26 cellular contexts compared by ENCODE assay signal in the genomic region with DNA sequence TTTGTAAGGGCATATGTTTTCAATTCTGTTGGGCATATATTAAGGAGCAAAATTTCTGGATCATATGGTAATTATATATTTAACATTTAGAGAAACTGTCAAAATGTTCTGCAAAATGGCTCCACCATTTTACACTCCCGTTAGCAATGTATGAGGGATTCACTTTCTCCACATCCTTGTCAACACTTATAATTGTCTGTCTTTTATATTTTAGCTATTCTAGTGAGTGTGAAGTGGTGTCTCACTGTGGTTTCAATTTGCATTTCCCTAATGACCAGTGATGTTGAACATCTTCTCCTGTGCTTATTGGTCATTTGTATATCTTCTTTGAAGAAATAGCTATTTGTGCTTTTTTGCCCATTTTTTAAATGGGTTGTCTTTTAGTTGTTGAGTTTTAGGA. TPM values are rescaled to one million over a fixed set of nuclear protein-coding genes. Genes with fewer than 3 reads are reported as not detected.
DNase-seq lines count a peak whose midpoint lies in the region; ATAC-seq, FAIRE-seq and TF ChIP-seq lines count a peak whose summit lies in the region.
"Had no signal": no experiment of that assay in that cellular context is flagged by ENCODE, and none has a peak within 500 bp of the region (broad histone marks: within the 10 kb centered on the region; RNA-seq: fewer than 3 reads in every experiment).

No MANE protein-coding gene starts in this region.

- H3K36me3 ChIP-seq in HepG2 (replicated peaks in 1 of 2; ENCODE audit: control insufficient read depth in 1 of 2, insufficient read depth in 2 of 2, low read length in 2 of 2), result no peaks in the 10 kb centered on the region
- H3K36me3 ChIP-seq in right lobe of liver, result no peaks in the 10 kb centered on the region
- H3K36me3 ChIP-seq in K562 (ENCODE audit: control insufficient read depth, insufficient read depth, low read length), result no peaks in the 10 kb centered on the region
- H3K36me3 ChIP-seq in PC-9 (ENCODE audit: low read depth), result no peaks in the 10 kb centered on the region
- H3K36me3 ChIP-seq: BE2C; BLaER1; BLaER1 treated with 17β-estradiol and CSF1 and Interleukin-3, amounts not matched to agents 10 nM and 100 nM had no signal

- in situ Hi-C loops in HepG2 (cut with HindIII; ENCODE audit: extremely low pct_ligation_motif_present, low pct_unique_long_range_greater_than_20kb) (no loop called here), K562 (cut with MboI) (loop anchor here (10.0 kb wide), 3 partner anchors 513 to 693 kb away; no protein-coding TSS in a partner anchor)

- H3K9me3 Mint-ChIP-seq in activated naive CD8-positive, alpha-beta T cell treated with anti-CD3 and anti-CD28 coated beads, Interleukin-2, amount 50 U/mL, for 24 hours, result no peaks in the 10 kb centered on the region
- H3K9me3 Mint-ChIP-seq: CD14-positive monocyte; CD4-positive, alpha-beta memory T cell; CD4-positive, alpha-beta T cell; CD8-positive, alpha-beta memory T cell; CD8-positive, alpha-beta T cell had no signal

- peaks cover 5% of the 10 kb centered on the region for H3K27me3 Mint-ChIP-seq in activated naive CD8-positive, alpha-beta T cell treated with anti-CD3 and anti-CD28 coated beads, Interleukin-2, amount 50 U/mL, for 24 hours

- no peak for TF ChIP-seq POLR2A in HepG2 (IDR thresholded peaks at IDR 0.05; ENCODE audit: insufficient read depth in 1 of 2, low read depth in 2 of 2, low read length in 2 of 2)
- no peak for TF ChIP-seq POLR2A in right lobe of liver (IDR thresholded peaks at IDR 0.05)
- no peak for TF ChIP-seq POLR2A in A549 (IDR thresholded peaks at IDR 0.05; ENCODE audit: low read length)
- no peak for TF ChIP-seq POLR2A in K562 (conservative IDR thresholded peaks at IDR 0.05)

- BruUV-seq in HepG2 (replicated peaks; lab: Mats Ljungman, UMichigan) (no TSS peak), K562 (replicated peaks; lab: Mats Ljungman, UMichigan) (no TSS peak), PC-9 (replicated peaks; lab: Mats Ljungman, UMichigan) (no TSS peak)

- H3K27ac ChIP-seq in HepG2 (ENCODE audit: extremely low read length, insufficient read depth, low read length), result no peak overlapping the region
- no peak overlapping the region for H3K27ac ChIP-seq in right lobe of liver
- no peak overlapping the region for H3K27ac ChIP-seq in A549
- H3K27ac ChIP-seq in K562 (ENCODE audit: extremely low read depth, low read depth, low read length), result no peak overlapping the region
- H3K27ac ChIP-seq in PC-9, result no peak overlapping the region
- H3K27ac ChIP-seq: 22Rv1; BLaER1; BLaER1 treated with 17β-estradiol and CSF1 and Interleukin-3, amounts not matched to agents 10 nM and 100 nM; C4-2B had no signal

- no peaks in the 10 kb centered on the region for H3K36me3 Mint-ChIP-seq in activated naive CD8-positive, alpha-beta T cell treated with anti-CD3 and anti-CD28 coated beads, Interleukin-2, amount 50 U/mL, for 24 hours (ENCODE audit: low read depth)
- H3K36me3 Mint-ChIP-seq: CD14-positive monocyte; CD4-positive, alpha-beta memory T cell; CD4-positive, CD25-positive, alpha-beta regulatory T cell; CD8-positive, alpha-beta memory T cell; CD8-positive, alpha-beta T cell had no signal

- CTCF ChIA-PET in HepG2 (lab: Yijun Ruan, JAX; ENCODE audit: low intra/inter-chr PET ratio, low total read pairs) (interaction anchor here (1.6 kb wide), 1 partner anchor 769 kb away, joined by 7 read pairs; no protein-coding TSS in a partner anchor), A549 (lab: Yijun Ruan, JAX) (interaction anchor here (0.6 kb wide), 1 partner anchor 885 kb away, joined by 3 read pairs; no protein-coding TSS in a partner anchor), K562 (lab: Yijun Ruan, JAX; ENCODE audit: low intra/inter-chr PET ratio) (interaction anchor here (0.6 kb wide), 1 partner anchor 26 kb away, joined by 4 read pairs; no protein-coding TSS in a partner anchor), PC-9 (lab: Charles Lee) (no interaction called here)

- H3K27me3 ChIP-seq in HepG2 (ENCODE audit: control insufficient read depth in 1 of 2, insufficient read depth in 2 of 2, low read length in 2 of 2), result no peaks in the 10 kb centered on the region
- H3K27me3 ChIP-seq in right lobe of liver, result no peaks in the 10 kb centered on the region
- no peaks in the 10 kb centered on the region for H3K27me3 ChIP-seq in K562 (ENCODE audit: control insufficient read depth in 2 of 2, insufficient read depth in 2 of 2, low read length in 2 of 2)
- no peaks in the 10 kb centered on the region for H3K27me3 ChIP-seq in PC-9 (ENCODE audit: insufficient read depth, low read depth)
- H3K27me3 ChIP-seq: BE2C; BLaER1; BLaER1 treated with 17β-estradiol and CSF1 and Interleukin-3, amounts not matched to agents 10 nM and 100 nM had no signal

- H3K4me2 ChIP-seq in HepG2 (ENCODE audit: low read depth, low read length), result no peak overlapping the region
- no peak overlapping the region for H3K4me2 ChIP-seq in A549
- no peak overlapping the region for H3K4me2 ChIP-seq in K562 (ENCODE audit: insufficient read depth, low read length)
- no peak overlapping the region for H3K4me2 ChIP-seq in PC-9
- H3K4me2 ChIP-seq: BLaER1; BLaER1 treated with 17β-estradiol and CSF1 and Interleukin-3, amounts not matched to agents 10 nM and 100 nM had no signal

- no peaks in the 10 kb centered on the region for H3K9me1 ChIP-seq in K562 (ENCODE audit: control insufficient read depth, insufficient read depth, low read length)

- H3K9me2 ChIP-seq in PC-9 (ENCODE audit: insufficient read depth), result no peaks in the 10 kb centered on the region

- POLR2A ChIA-PET in HepG2 (lab: Yijun Ruan, JAX), result no interaction called here
- POLR2A ChIA-PET in A549 (lab: Yijun Ruan, JAX), result no interaction called here
- POLR2A ChIA-PET in K562 (lab: Yijun Ruan, JAX), result no interaction called here
- POLR2A ChIA-PET in PC-9 (lab: Charles Lee; ENCODE audit: unreplicated experiment), result interaction anchor here (0.6 kb wide), 1 partner anchor 143 kb away, joined by 6 read pairs; a partner anchor contains a TSS

- H3K4me1 ChIP-seq in HepG2 (ENCODE audit: insufficient read depth, low read length) (peaks cover 53% of the 10 kb centered on the region), right lobe of liver (peaks cover 0 to 39% (median 12%) of the 10 kb centered on the region in 4 donors), A549 (no peaks in the 10 kb centered on the region), K562 (replicated peaks in 1 of 2; ENCODE audit: control insufficient read depth in 2 of 2, insufficient read depth in 2 of 2, low read length in 2 of 2) (peaks cover 13 to 25% of the 10 kb centered on the region in 2 experiments), PC-9 (replicated peaks; ENCODE audit: insufficient read depth) (no peaks in the 10 kb centered on the region)
- H3K4me1 ChIP-seq: BE2C, Caco-2 had no signal

- no peak overlapping the region for H3K4me3 ChIP-seq in HepG2 (replicated peaks in 1 of 3; ENCODE audit: insufficient read depth in 1 of 3, low read depth in 2 of 3, low read length in 3 of 3)
- no peak overlapping the region for H3K4me3 ChIP-seq in right lobe of liver
- H3K4me3 ChIP-seq in A549, result no peak overlapping the region
- no peak overlapping the region for H3K4me3 ChIP-seq in K562
- no peak overlapping the region for H3K4me3 ChIP-seq in PC-9
- H3K4me3 ChIP-seq: BLaER1; BLaER1 treated with 17β-estradiol and CSF1 and Interleukin-3, amounts not matched to agents 10 nM and 100 nM had no signal

- TF ChIP-seq CTCF in HepG2 (CRISPR knock-in tag; IDR thresholded peaks at IDR 0.05), result no peak
- TF ChIP-seq CTCF in right lobe of liver (IDR thresholded peaks at IDR 0.05), result no peak
- TF ChIP-seq CTCF in A549 (IDR thresholded peaks at IDR 0.05), result no peak
- no peak for TF ChIP-seq CTCF in K562 (IDR thresholded peaks at IDR 0.05 in 2 of 3, conservative IDR thresholded peaks at IDR 0.05 in 1 of 3; ENCODE audit: insufficient read depth in 2 of 3, low read depth in 1 of 3, low read length in 3 of 3)
- no peak for TF ChIP-seq CTCF in PC-9 (conservative IDR thresholded peaks at IDR 0.05)

- TF ChIP-seq RAD21 in HepG2 (CRISPR knock-in tag; IDR thresholded peaks at IDR 0.05) (no peak), A549 (conservative IDR thresholded peaks at IDR 0.05 in 1 of 2, IDR thresholded peaks at IDR 0.05 in 1 of 2) (no peak), K562 (CRISPR knock-in tag; conservative IDR thresholded peaks at IDR 0.05 in 1 of 2, IDR thresholded peaks at IDR 0.05 in 1 of 2) (no peak)

- no peak overlapping the region for H2AFZ ChIP-seq in HepG2 (ENCODE audit: low read length)
- H2AFZ ChIP-seq in K562 (ENCODE audit: low read depth, low read length), result no peak overlapping the region
- H2AFZ ChIP-seq in PC-9, result no peak overlapping the region

- H4K20me1 ChIP-seq in HepG2 (ENCODE audit: insufficient read depth, low read length) (no peaks in the 10 kb centered on the region), K562 (replicated peaks; ENCODE audit: control insufficient read depth, insufficient read depth, low read length) (no peaks in the 10 kb centered on the region), PC-9 (ENCODE audit: insufficient read depth) (no peaks in the 10 kb centered on the region)
- H4K20me1 ChIP-seq: BLaER1; BLaER1 treated with 17β-estradiol and CSF1 and Interleukin-3, amounts not matched to agents 10 nM and 100 nM had no signal

- no peak overlapping the region for H3K4me3 Mint-ChIP-seq in activated naive CD8-positive, alpha-beta T cell treated with anti-CD3 and anti-CD28 coated beads, Interleukin-2, amount 50 U/mL, for 24 hours
- H3K4me3 Mint-ChIP-seq: B cell; CD14-positive monocyte; CD4-positive, alpha-beta memory T cell; CD4-positive, alpha-beta T cell; CD4-positive, CD25-positive, alpha-beta regulatory T cell; CD8-positive, alpha-beta T cell had no signal

- H3F3A ChIP-seq in PC-9 (ENCODE audit: insufficient read depth, low read depth), result no peaks in the 10 kb centered on the region

- no peak for ATAC-seq in HepG2
- no peak for ATAC-seq in right lobe of liver
- no peak for ATAC-seq in A549
- ATAC-seq in K562, result no peak
- no peak for ATAC-seq in activated naive CD8-positive, alpha-beta T cell treated with anti-CD3 and anti-CD28 coated beads, Interleukin-2, amount 50 U/mL, for 24 hours

- no peaks in the 10 kb centered on the region for H3K4me1 Mint-ChIP-seq in activated naive CD8-positive, alpha-beta T cell treated with anti-CD3 and anti-CD28 coated beads, Interleukin-2, amount 50 U/mL, for 24 hours
- H3K4me1 Mint-ChIP-seq: B cell; CD4-positive, alpha-beta memory T cell; CD4-positive, CD25-positive, alpha-beta regulatory T cell; CD8-positive, alpha-beta memory T cell had no signal

- H3K9ac ChIP-seq in HepG2 (ENCODE audit: insufficient read depth, low read depth, low read length) (no peak overlapping the region), K562 (ENCODE audit: insufficient read depth in 1 of 2, low read depth in 2 of 2, low read length in 2 of 2) (no peak overlapping the region)
- H3K9ac ChIP-seq: BLaER1; BLaER1 treated with 17β-estradiol and CSF1 and Interleukin-3, amounts not matched to agents 10 nM and 100 nM had no signal

- H3K9me3 ChIP-seq in HepG2 (ENCODE audit: low read length) (no peaks in the 10 kb centered on the region), right lobe of liver (no peaks in the 10 kb centered on the region), A549 (0 out of 3 replicates have a peak, but pooled peaks cover 3% of the 10 kb centered on the region), K562 (replicated peaks; ENCODE audit: control insufficient read depth, insufficient read depth, low read depth, low read length) (no peaks in the 10 kb centered on the region), PC-9 (ENCODE audit: insufficient read depth, low read depth) (no peaks in the 10 kb centered on the region)
- H3K9me3 ChIP-seq: BE2C; BLaER1; BLaER1 treated with 17β-estradiol and CSF1 and Interleukin-3, amounts not matched to agents 10 nM and 100 nM; Caco-2 had no signal

- WGBS in HepG2 (ENCODE audit: low lambda C conversion rate), result 100% methylated on average over 1 of the region's 1 CpG
- WGBS in right lobe of liver (ENCODE audit: insufficient coverage, low coverage, low lambda C conversion rate, missing lambda C conversion rate), result 80% methylated on average over 1 of the region's 1 CpG
- WGBS in A549 (ENCODE audit: missing lambda C conversion rate), result 67% methylated on average over 1 of the region's 1 CpG
- 74% methylated on average over 1 of the region's 1 CpG for WGBS in K562 (ENCODE audit: insufficient coverage, low coverage, missing lambda C conversion rate)

- H3K79me2 ChIP-seq in HepG2 (ENCODE audit: insufficient read depth, low read length) (no peaks in the 10 kb centered on the region), K562 (ENCODE audit: control insufficient read depth, insufficient read depth, low read length) (no peaks in the 10 kb centered on the region), PC-9 (ENCODE audit: low read depth) (no peaks in the 10 kb centered on the region)

- TF ChIP-seq EP300 in HepG2 (IDR thresholded peaks at IDR 0.05; ENCODE audit: low read depth in 2 of 2, low read length in 2 of 2) (no peak), HepG2 (CRISPR knock-in tag; IDR thresholded peaks at IDR 0.05; ENCODE audit: borderline replicate concordance) (no peak), A549 (IDR thresholded peaks at IDR 0.05) (no peak), K562 (IDR thresholded peaks at IDR 0.05; ENCODE audit: low read length) (no peak)

- FAIRE-seq in HepG2 (lab: Jason Lieb, UNC) (no peak), A549 (lab: Jason Lieb, UNC) (no peak), K562 (lab: Jason Lieb, UNC) (no peak)
- FAIRE-seq: A204.1, D721Med had no signal

- DNase-seq in HepG2 (ENCODE audit: low spot score), result no peak
- DNase-seq in right lobe of liver, result no peak
- no peak for DNase-seq in A549 (ENCODE audit: low read depth in 1 of 2, low spot score in 1 of 2)
- DNase-seq in K562 (ENCODE audit: extremely low read depth in 1 of 4, low spot score in 3 of 4), result no peak
- no peak for DNase-seq in activated naive CD8-positive, alpha-beta T cell treated with anti-CD3 and anti-CD28 coated beads, Interleukin-2, amount 50 U/mL, for 24 hours
- DNase-seq in PC-9, result no peak
- DNase-seq: 8988T, DMS 273 treated with DMSO at 0.1 percent for 48 hours, DMS153, DMS79, DMS79 treated with DMSO at 0.1 percent for 48 hours had no signal

- no peak overlapping the region for H3K27ac Mint-ChIP-seq in activated naive CD8-positive, alpha-beta T cell treated with anti-CD3 and anti-CD28 coated beads, Interleukin-2, amount 50 U/mL, for 24 hours
- H3K27ac Mint-ChIP-seq: B cell; CD14-positive monocyte; CD4-positive, alpha-beta memory T cell; CD4-positive, alpha-beta T cell; CD4-positive, CD25-positive, alpha-beta regulatory T cell; CD8-positive, alpha-beta memory T cell; CD8-positive, alpha-beta T cell had no signal

- intact Hi-C loops in HepG2 (cut with micrococcal nuclease; ENCODE audit: unreplicated experiment), result no loop called here
- intact Hi-C loops in right lobe of liver (cut with DNase I), result no loop called here
- intact Hi-C loops in K562 (cut with micrococcal nuclease), result loop anchor here (2.0 to 5.0 kb wide), 3 partner anchors 200 to 697 kb away; no protein-coding TSS in a partner anchor
- intact Hi-C loops in PC-9 (cut with micrococcal nuclease; ENCODE audit: unreplicated experiment), result no loop called here

RNA-seq across cellular contexts. Expression of a gene that starts 8.1 kb away (rescaled TPM):
- total RNA-seq in HepG2 (2016; rRNA removed; fragmentation: Illumina TruSeq; extraction: Trizol) (21.6 and 33.4 TPM in 2 replicates), right lobe of liver (10 to 100 TPM; 12.7 to 35.4 (median 21.7) TPM), K562 (2014; rRNA removed) (23.7 and 25.6 TPM in 2 replicates), K562 (2014; rRNA removed; fragmentation: Illumina TruSeq; extraction: Trizol) (31.4 and 33.3 TPM in 2 replicates), K562 (2015; rRNA removed; fragmentation: Illumina TruSeq; extraction: Trizol) (32.3 and 39.3 TPM in 2 replicates), K562 (2021) (38.7 and 41.7 TPM in 2 replicates), PC-9 (2021) (46.4 and 47.0 TPM in 2 replicates)
- total RNA-seq in HepG2 (2016; cell fraction: cytosol; rRNA removed; fragmentation: Illumina TruSeq; extraction: Trizol; ENCODE audit: low read depth), result 16.9 and 25.1 TPM in 2 replicates
- total RNA-seq in HepG2 (2016; cell fraction: insoluble cytoplasmic fraction; rRNA removed; fragmentation: Illumina TruSeq; extraction: Trizol), result 19.5 and 30.3 TPM in 2 replicates
- 13.0 and 15.5 TPM in 2 replicates for total RNA-seq in HepG2 (2016; cell fraction: membrane; rRNA removed; fragmentation: Illumina TruSeq; extraction: Trizol)
- total RNA-seq in HepG2 (2016; cell fraction: nucleus; rRNA removed; fragmentation: Illumina TruSeq; extraction: Trizol), result 14.0 and 16.8 TPM in 2 replicates
- polyA plus RNA-seq in HepG2 (2011; rRNA removed) (11.4 and 11.9 TPM in 2 replicates), A549 (2011; rRNA removed) (29.6 and 35.0 TPM in 2 replicates), A549 (2017; fragmentation: RNase III; extraction: RNeasy Plus Mini Kit Qiagen cat#74134 plus additional on column Dnase treatment) (24.3 to 26.2 TPM (median 25.7 TPM) in 3 replicates), K562 (2011; rRNA removed) (80.5 and 117 TPM in 2 replicates), K562 (2014; fragmentation: Illumina TruSeq; extraction: Trizol) (27.8 and 32.0 TPM in 2 replicates), K562 (2014; fragmentation: Nextera tagmentation; extraction: Ambion mirVana) (10 to 100 TPM in 1 of 2 experiments, 1 to 10 TPM in 1; 9.8 to 11.3 TPM), K562 (2014; rRNA removed) (24.2 and 25.4 TPM in 2 replicates)
- polyA plus RNA-seq in HepG2 (2011; cell fraction: cytosol; rRNA removed), result 7.1 and 10.1 TPM in 2 replicates
- polyA plus RNA-seq in HepG2 (2011; cell fraction: nucleus; rRNA removed), result 8.3 and 10.0 TPM in 2 replicates
- 11.3 and 12.7 TPM in 2 replicates for polyA plus RNA-seq in HepG2 (2012)
- 1.8 and 2.1 TPM in 2 replicates for polyA plus RNA-seq in HepG2 (2016; cell fraction: cytosol; fragmentation: Illumina TruSeq; extraction: Trizol; ENCODE audit: low read depth)
- polyA plus RNA-seq in HepG2 (2016; cell fraction: insoluble cytoplasmic fraction; fragmentation: Illumina TruSeq; extraction: Trizol; ENCODE audit: low read depth), result 18.3 and 18.7 TPM in 2 replicates
- 2.8 and 3.6 TPM in 2 replicates for polyA plus RNA-seq in HepG2 (2016; cell fraction: membrane; fragmentation: Illumina TruSeq; extraction: Trizol; ENCODE audit: low read depth)
- polyA plus RNA-seq in HepG2 (2016; cell fraction: nucleus; fragmentation: Illumina TruSeq; extraction: Trizol; ENCODE audit: insufficient read depth, low read depth), result 17.6 and 19.4 TPM in 2 replicates
- polyA minus RNA-seq in HepG2 (2011; rRNA and poly(A)+ RNA removed; ENCODE audit: low replicate concordance), result 16.6 and 24.5 TPM in 2 replicates
- 18.1 and 20.4 TPM in 2 replicates for polyA minus RNA-seq in HepG2 (2011; cell fraction: cytosol; rRNA and poly(A)+ RNA removed)
- 11.3 TPM in 2 replicates for polyA minus RNA-seq in HepG2 (2011; cell fraction: nucleus; rRNA and poly(A)+ RNA removed)
- polyA plus RNA-seq in A549 (2012; cell fraction: cytosol; rRNA removed), result 6.3 and 8.4 TPM in 2 replicates
- polyA plus RNA-seq in A549 (2012; cell fraction: nucleus; rRNA removed), result 3.7 and 3.8 TPM in 2 replicates
- polyA minus RNA-seq in A549 (2011; rRNA and poly(A)+ RNA removed), result 32.3 and 35.5 TPM in 2 replicates
- 81.9 and 159 TPM in 2 replicates for total RNA-seq in K562 (2011; cell fraction: chromatin; rRNA removed; ENCODE audit: low replicate concordance)
- total RNA-seq in K562 (2011; cell fraction: nucleolus; rRNA removed), result 31.5 and 52.2 TPM in 2 replicates
- total RNA-seq in K562 (2011; cell fraction: nucleoplasm; rRNA removed), result 65.8 and 115 TPM in 2 replicates
- polyA plus RNA-seq in K562 (2011; cell fraction: cytosol; rRNA removed), result 34.1 and 98.5 TPM in 2 replicates
- 64.5 and 148 TPM in 2 replicates for polyA plus RNA-seq in K562 (2011; cell fraction: nucleus; rRNA removed)
- 25.6 and 27.9 TPM in 2 replicates for polyA plus RNA-seq in K562 (2012)
- polyA minus RNA-seq in K562 (2011; rRNA and poly(A)+ RNA removed), result 161 and 267 TPM in 2 replicates
- 47.6 and 59.6 TPM in 2 replicates for polyA minus RNA-seq in K562 (2011; cell fraction: cytosol; rRNA and poly(A)+ RNA removed)
- 16.6 and 47.5 TPM in 2 replicates for polyA minus RNA-seq in K562 (2011; cell fraction: nucleus; rRNA and poly(A)+ RNA removed)

RNA-seq across cellular contexts. Expression of a gene that starts 11.1 kb away (rescaled TPM):
- total RNA-seq in HepG2 (2016; rRNA removed; fragmentation: Illumina TruSeq; extraction: Trizol) (33.6 and 38.7 TPM in 2 replicates), right lobe of liver (10 to 100 TPM in 4 of 6 experiments, 1 to 10 TPM in 2; 8.0 to 12.1 (median 11.0) TPM), K562 (2014; rRNA removed) (39.9 and 58.3 TPM in 2 replicates), K562 (2014; rRNA removed; fragmentation: Illumina TruSeq; extraction: Trizol) (57.9 and 58.7 TPM in 2 replicates), K562 (2015; rRNA removed; fragmentation: Illumina TruSeq; extraction: Trizol) (60.8 and 61.1 TPM in 2 replicates), K562 (2021) (61.3 and 61.5 TPM in 2 replicates), PC-9 (2021) (21.6 and 25.7 TPM in 2 replicates)
- total RNA-seq in HepG2 (2016; cell fraction: cytosol; rRNA removed; fragmentation: Illumina TruSeq; extraction: Trizol; ENCODE audit: low read depth), result 10.4 and 11.8 TPM in 2 replicates
- 29.9 and 43.3 TPM in 2 replicates for total RNA-seq in HepG2 (2016; cell fraction: insoluble cytoplasmic fraction; rRNA removed; fragmentation: Illumina TruSeq; extraction: Trizol)
- 15.9 and 16.7 TPM in 2 replicates for total RNA-seq in HepG2 (2016; cell fraction: membrane; rRNA removed; fragmentation: Illumina TruSeq; extraction: Trizol)
- total RNA-seq in HepG2 (2016; cell fraction: nucleus; rRNA removed; fragmentation: Illumina TruSeq; extraction: Trizol), result 16.3 and 20.0 TPM in 2 replicates
- polyA plus RNA-seq in HepG2 (2011; rRNA removed) (25.9 and 28.5 TPM in 2 replicates), A549 (2011; rRNA removed) (35.6 and 38.6 TPM in 2 replicates), A549 (2017; fragmentation: RNase III; extraction: RNeasy Plus Mini Kit Qiagen cat#74134 plus additional on column Dnase treatment) (24.7 to 25.8 TPM (median 25.6 TPM) in 3 replicates), K562 (2011; rRNA removed) (86.1 and 93.1 TPM in 2 replicates), K562 (2014; fragmentation: Illumina TruSeq; extraction: Trizol) (79.1 and 88.3 TPM in 2 replicates), K562 (2014; fragmentation: Nextera tagmentation; extraction: Ambion mirVana) (100 to 1,000 TPM; 182 to 184 TPM), K562 (2014; rRNA removed) (41.4 and 53.6 TPM in 2 replicates)
- polyA plus RNA-seq in HepG2 (2011; cell fraction: cytosol; rRNA removed), result 26.0 and 26.9 TPM in 2 replicates
- 23.5 and 24.5 TPM in 2 replicates for polyA plus RNA-seq in HepG2 (2011; cell fraction: nucleus; rRNA removed)
- 15.1 and 16.1 TPM in 2 replicates for polyA plus RNA-seq in HepG2 (2012)
- polyA plus RNA-seq in HepG2 (2016; cell fraction: cytosol; fragmentation: Illumina TruSeq; extraction: Trizol; ENCODE audit: low read depth), result 4.0 and 4.2 TPM in 2 replicates
- polyA plus RNA-seq in HepG2 (2016; cell fraction: insoluble cytoplasmic fraction; fragmentation: Illumina TruSeq; extraction: Trizol; ENCODE audit: low read depth), result 35.0 and 37.0 TPM in 2 replicates
- polyA plus RNA-seq in HepG2 (2016; cell fraction: membrane; fragmentation: Illumina TruSeq; extraction: Trizol; ENCODE audit: low read depth), result 7.7 and 9.6 TPM in 2 replicates
- polyA plus RNA-seq in HepG2 (2016; cell fraction: nucleus; fragmentation: Illumina TruSeq; extraction: Trizol; ENCODE audit: insufficient read depth, low read depth), result 26.9 and 31.5 TPM in 2 replicates
- polyA minus RNA-seq in HepG2 (2011; rRNA and poly(A)+ RNA removed; ENCODE audit: low replicate concordance), result 34.2 and 46.8 TPM in 2 replicates
- polyA minus RNA-seq in HepG2 (2011; cell fraction: cytosol; rRNA and poly(A)+ RNA removed), result 12.8 and 16.2 TPM in 2 replicates
- 18.2 TPM in 2 replicates for polyA minus RNA-seq in HepG2 (2011; cell fraction: nucleus; rRNA and poly(A)+ RNA removed)
- 27.8 and 29.0 TPM in 2 replicates for polyA plus RNA-seq in A549 (2012; cell fraction: cytosol; rRNA removed)
- 37.8 and 43.8 TPM in 2 replicates for polyA plus RNA-seq in A549 (2012; cell fraction: nucleus; rRNA removed)
- polyA minus RNA-seq in A549 (2011; rRNA and poly(A)+ RNA removed), result 36.0 and 36.4 TPM in 2 replicates
- total RNA-seq in K562 (2011; cell fraction: chromatin; rRNA removed; ENCODE audit: low replicate concordance), result 44.6 and 55.2 TPM in 2 replicates
- 27.8 and 39.1 TPM in 2 replicates for total RNA-seq in K562 (2011; cell fraction: nucleolus; rRNA removed)
- total RNA-seq in K562 (2011; cell fraction: nucleoplasm; rRNA removed), result 35.3 and 48.6 TPM in 2 replicates
- polyA plus RNA-seq in K562 (2011; cell fraction: cytosol; rRNA removed), result 92.1 and 106 TPM in 2 replicates
- polyA plus RNA-seq in K562 (2011; cell fraction: nucleus; rRNA removed), result 50.5 and 58.1 TPM in 2 replicates
- polyA plus RNA-seq in K562 (2012), result 44.2 and 51.4 TPM in 2 replicates
- polyA minus RNA-seq in K562 (2011; rRNA and poly(A)+ RNA removed), result 51.1 and 58.2 TPM in 2 replicates
- polyA minus RNA-seq in K562 (2011; cell fraction: cytosol; rRNA and poly(A)+ RNA removed), result 31.9 and 37.4 TPM in 2 replicates
- polyA minus RNA-seq in K562 (2011; cell fraction: nucleus; rRNA and poly(A)+ RNA removed), result 19.8 and 43.2 TPM in 2 replicates
